Comparison of ENCODE assay signal across 14 cellular contexts in genomic region chr20:36821964-36822437, GRCh38. TPM values are rescaled to one million over a fixed set of nuclear protein-coding genes. Genes with fewer than 3 reads are reported as not detected.
DNase-seq lines count a peak whose midpoint lies in the region; ATAC-seq, FAIRE-seq and TF ChIP-seq lines count a peak whose summit lies in the region.
"Had no signal": no experiment of that assay in that cellular context is flagged by ENCODE, and none has a peak within 500 bp of the region (broad histone marks: within the 10 kb centered on the region; RNA-seq: fewer than 3 reads in every experiment).

No MANE protein-coding gene starts in this region.

- H3K4me3 ChIP-seq in sigmoid colon (no peak overlapping the region), vagina (no peak overlapping the region)
- H3K4me3 ChIP-seq: adrenal gland had no signal

- H3K27ac ChIP-seq in VCaP (peak overlapping the region; percentile 79), sigmoid colon (peak overlapping the region; percentile 53 to 79 (median 75)), vagina (no peak overlapping the region)
- H3K27ac ChIP-seq: KMS-11, parathyroid adenoma had no signal

- no peak for FAIRE-seq in GM12892 (lab: Jason Lieb, UNC)
- FAIRE-seq: kidney had no signal

- intact Hi-C loops in left ventricle myocardium superior (cut with micrococcal nuclease) (no loop called here), sigmoid colon (cut with DNase I) (loop anchor here (10.0 kb wide), 1 partner anchor 47 kb away; the partner anchor contains the start of gene DSN1), vagina (cut with DNase I) (no loop called here)

- no peak for TF ChIP-seq CTCF in VCaP (conservative IDR thresholded peaks at IDR 0.05)
- no peak for TF ChIP-seq CTCF in sigmoid colon (IDR thresholded peaks at IDR 0.05)
- no peak for TF ChIP-seq CTCF in vagina (IDR thresholded peaks at IDR 0.05)

- TF ChIP-seq POLR2A in sigmoid colon (IDR thresholded peaks at IDR 0.05) (no peak), GM12892 (IDR thresholded peaks at IDR 0.05; ENCODE audit: low read depth, low read length) (no peak), vagina (IDR thresholded peaks at IDR 0.05) (no peak)

- DNase-seq in Daoy (ENCODE audit: low read depth) (peak; percentile 38), left ventricle myocardium superior (peak; percentile 55), sigmoid colon (no peak), GM12892 (ENCODE audit: insufficient read length) (no peak), vagina (ENCODE audit: extremely low spot score in 2 of 2) (no peak), SHP77 treated with DMSO at 0.1 percent for 48 hours (lab: John Stamatoyannopoulos, UW) (no peak)
- DNase-seq: activated CD8-positive, alpha-beta memory T cell treated with anti-CD3 and anti-CD28 coated beads for 24 hours; kidney; NCI-H510A had no signal

- peaks cover 0 to 19% (median 0%) of the 10 kb centered on the region in 4 donors for H3K36me3 ChIP-seq in sigmoid colon
- H3K36me3 ChIP-seq in vagina, result peaks cover 0 to 7% of the 10 kb centered on the region in 2 donors

- peaks cover 0 to 62% (median 43%) of the 10 kb centered on the region in 4 donors for H3K4me1 ChIP-seq in sigmoid colon
- H3K4me1 ChIP-seq in vagina, result peaks cover 29% of the 10 kb centered on the region

- H3K27me3 ChIP-seq in sigmoid colon (no peaks in the 10 kb centered on the region), vagina (no peaks in the 10 kb centered on the region)
- H3K27me3 ChIP-seq: adrenal gland had no signal

- ATAC-seq in left ventricle myocardium superior, result peak; percentile 74
- ATAC-seq in GM21825 (IDR thresholded peaks at IDR 0.05; ENCODE audit: unreplicated experiment), result no peak

- H3K9me3 ChIP-seq in sigmoid colon (no peaks in the 10 kb centered on the region), vagina (no peaks in the 10 kb centered on the region)
- H3K9me3 ChIP-seq: adrenal gland had no signal

- WGBS in sigmoid colon, 2 donors, result 84% methylated on average over 7 of the region's 7 CpGs

- TF ChIP-seq EP300 in sigmoid colon (IDR thresholded peaks at IDR 0.05), result no peak

RNA-seq across cellular contexts. Expression of gene DSN1, which starts 48.4 kb away (rescaled TPM):
- 37.7 and 51.7 TPM in 2 replicates for total RNA-seq in Daoy (2014; rRNA removed; shearing (Covaris generic))
- total RNA-seq in left ventricle myocardium superior, result 4.5 TPM
- 1 to 10 TPM; 4.4 to 6.4 (median 5.5) TPM for total RNA-seq in sigmoid colon
- polyA plus RNA-seq in sigmoid colon, result 10 to 100 TPM in 2 of 3 donors, 1 to 10 TPM in 1; 7.8 to 11.7 (median 11.6) TPM
- 20.4 TPM for polyA plus RNA-seq in GM12892 (2012; ENCODE audit: missing spikeins)
- 4.7 TPM for total RNA-seq in vagina

RNA-seq across cellular contexts. Expression of gene TLDC2, which starts 53.9 kb away (rescaled TPM):
- not detected in 2 replicates for total RNA-seq in Daoy (2014; rRNA removed; shearing (Covaris generic))
- total RNA-seq in left ventricle myocardium superior (not detected), sigmoid colon (under 1 TPM in 1 of 4 donors, not detected in 3; 0.36 TPM), vagina (3.9 TPM)
- 10 to 100 TPM; 14.6 to 25.8 (median 24.3) TPM for polyA plus RNA-seq in sigmoid colon
- polyA plus RNA-seq in GM12892 (2012; ENCODE audit: missing spikeins), result 0.68 TPM

Comparison
In these comparisons a context has a peak if more than half of its experiments do, and no peak if none do; other contexts are left out.
1. DNase-seq: peak in Daoy (single experiment) and left ventricle myocardium superior (single experiment); none in sigmoid colon (single experiment), GM12892 (single experiment), vagina (0 of 2) and SHP77 treated with DMSO at 0.1 percent for 48 hours (single experiment).